ENCODE assay signal across 37 cellular contexts in genomic region chr14:93924592-93925355, GRCh38. TPM values are rescaled to one million over a fixed set of nuclear protein-coding genes. Genes with fewer than 3 reads are reported as not detected.
"Had no signal": no experiment of that assay in that cellular context is flagged by ENCODE, and none has a peak within 500 bp of the region (broad histone marks: within the 10 kb centered on the region; RNA-seq: fewer than 3 reads in every experiment).

No MANE protein-coding gene starts in this region.

- H3K36me3 Mint-ChIP-seq: activated naive CD8-positive, alpha-beta T cell treated with anti-CD3 and anti-CD28 coated beads for 36 hours had no signal

- H3K9me3 ChIP-seq: adrenal gland, body of pancreas, breast epithelium, gastrocnemius medialis had no signal

- H3K27ac ChIP-seq: adrenal gland, body of pancreas, cardiac muscle cell, coronary artery, foreskin keratinocyte, heart left ventricle, WERI-Rb-1 had no signal

- H3K9me3 Mint-ChIP-seq: activated B cell treated with CpG ODN at 0.5 μM for 24 hours; activated naive CD8-positive, alpha-beta T cell treated with anti-CD3 and anti-CD28 coated beads for 36 hours; activated naive CD8-positive, alpha-beta T cell treated with anti-CD3 and anti-CD28 coated beads, Interleukin-2, amount 50 U/mL, for 24 hours; activated T-helper 17 cell treated with anti-CD3 and anti-CD28 coated beads, Interleukin-2, amount 50 U/mL, for 72 hours; dendritic cell treated with granulocyte-macrophage colony-stimulating factor and Interleukin-4, amounts not matched to agents 40 ng/mL and 50 ng/mL, for 4 days; endodermal cell had no signal

- H3K4me1 Mint-ChIP-seq: activated B cell treated with CpG ODN at 0.5 μM for 24 hours; activated naive CD8-positive, alpha-beta T cell treated with anti-CD3 and anti-CD28 coated beads for 36 hours; activated naive CD8-positive, alpha-beta T cell treated with anti-CD3 and anti-CD28 coated beads, Interleukin-2, amount 50 U/mL, for 24 hours; activated T-helper 17 cell treated with anti-CD3 and anti-CD28 coated beads, Interleukin-2, amount 50 U/mL, for 72 hours; endodermal cell had no signal

- H3K4me3 Mint-ChIP-seq: activated B cell treated with CpG ODN at 0.5 μM for 24 hours; activated CD8-positive, alpha-beta T cell treated with anti-CD3 and anti-CD28 coated beads for 36 hours; activated naive CD8-positive, alpha-beta T cell treated with anti-CD3 and anti-CD28 coated beads for 36 hours; activated naive CD8-positive, alpha-beta T cell treated with anti-CD3 and anti-CD28 coated beads, Interleukin-2, amount 50 U/mL, for 24 hours; activated T-cell treated with anti-CD3 and anti-CD28 coated beads, Interleukin-2, amount 50 U/mL, for 4 hours; activated T-helper 17 cell treated with anti-CD3 and anti-CD28 coated beads, Interleukin-2, amount 50 U/mL, for 72 hours; dendritic cell treated with granulocyte-macrophage colony-stimulating factor and Interleukin-4, amounts not matched to agents 40 ng/mL and 50 ng/mL, for 4 days; endodermal cell had no signal

- DNase-seq: activated B cell treated with CpG ODN at 0.5 μM for 24 hours; activated CD4-positive, alpha-beta T cell treated with anti-CD3 and anti-CD28 coated beads for 48 hours; activated CD4-positive, alpha-beta T cell treated with anti-CD3 and anti-CD28 coated beads, Interleukin-2, amount 50 U/mL, for 1 hour; activated CD4-positive, alpha-beta T cell treated with anti-CD3 and anti-CD28 coated beads, Interleukin-2, amount 50 U/mL, for 48 hours; activated CD8-positive, alpha-beta memory T cell treated with anti-CD3 and anti-CD28 coated beads for 24 hours; activated CD8-positive, alpha-beta T cell treated with anti-CD3 and anti-CD28 coated beads for 36 hours; activated effector memory CD4-positive, alpha-beta T cell treated with Interleukin-2 at 50 U/mL for 16 hours; activated gamma-delta T cell treated with Interleukin-2 at 50 U/mL for 16 hours; activated naive CD4-positive, alpha-beta T cell treated with anti-CD3 and anti-CD28 coated beads, Interleukin-2, amount 50 U/mL, for 16 hours; activated naive CD4-positive, alpha-beta T cell treated with Interleukin-2 at 50 U/mL for 16 hours; activated naive CD8-positive, alpha-beta T cell treated with anti-CD3 and anti-CD28 coated beads for 36 hours; activated naive CD8-positive, alpha-beta T cell treated with anti-CD3 and anti-CD28 coated beads, Interleukin-2, amount 50 U/mL, for 24 hours; activated T-cell treated with anti-CD3 and anti-CD28 coated beads, Interleukin-2, amount 50 U/mL, for 4 hours; adrenal gland; amygdala; aorta; body of pancreas; central memory CD4-positive, alpha-beta T cell; cerebellar nuclear complex; dorsolateral prefrontal cortex; effector memory CD4-positive, alpha-beta T cell; endodermal cell; foreskin keratinocyte; gastrocnemius medialis; glutamatergic neuron; heart left ventricle; T1000; WERI-Rb-1 had no signal

- H3K27ac Mint-ChIP-seq: activated B cell treated with CpG ODN at 0.5 μM for 24 hours; activated CD8-positive, alpha-beta T cell treated with anti-CD3 and anti-CD28 coated beads for 36 hours; activated naive CD8-positive, alpha-beta T cell treated with anti-CD3 and anti-CD28 coated beads for 36 hours; activated naive CD8-positive, alpha-beta T cell treated with anti-CD3 and anti-CD28 coated beads, Interleukin-2, amount 50 U/mL, for 24 hours; activated T-helper 17 cell treated with anti-CD3 and anti-CD28 coated beads, Interleukin-2, amount 50 U/mL, for 72 hours; dendritic cell treated with granulocyte-macrophage colony-stimulating factor and Interleukin-4, amounts not matched to agents 40 ng/mL and 50 ng/mL, for 4 days; endodermal cell had no signal

- H3K4me1 ChIP-seq: adrenal gland, body of pancreas, breast epithelium, foreskin keratinocyte, heart left ventricle had no signal

- H3K27me3 Mint-ChIP-seq: activated B cell treated with CpG ODN at 0.5 μM for 24 hours; activated CD8-positive, alpha-beta T cell treated with anti-CD3 and anti-CD28 coated beads for 36 hours; activated naive CD8-positive, alpha-beta T cell treated with anti-CD3 and anti-CD28 coated beads for 36 hours; activated naive CD8-positive, alpha-beta T cell treated with anti-CD3 and anti-CD28 coated beads, Interleukin-2, amount 50 U/mL, for 24 hours; dendritic cell treated with granulocyte-macrophage colony-stimulating factor and Interleukin-4, amounts not matched to agents 40 ng/mL and 50 ng/mL, for 4 days had no signal

- H3K36me3 ChIP-seq: adrenal gland, breast epithelium, cardiac muscle cell, WERI-Rb-1 had no signal

- H3K4me3 ChIP-seq: adrenal gland, body of pancreas, breast epithelium, cardiac muscle cell, coronary artery, dorsolateral prefrontal cortex, gastrocnemius medialis, heart left ventricle had no signal

- H3K27me3 ChIP-seq: adrenal gland, body of pancreas, breast epithelium, cardiac muscle cell, dorsolateral prefrontal cortex, gastrocnemius medialis, heart left ventricle had no signal

RNA-seq across cellular contexts. Expression of gene FAM181A, which starts 2.4 kb away (rescaled TPM):
- total RNA-seq: activated B cell treated with CpG ODN at 0.5 μM for 24 hours; activated CD8-positive, alpha-beta T cell treated with anti-CD3 and anti-CD28 coated beads for 36 hours; activated naive CD8-positive, alpha-beta T cell treated with anti-CD3 and anti-CD28 coated beads for 36 hours; activated T-cell treated with anti-CD3 and anti-CD28 coated beads, Interleukin-2, amount 50 U/mL, for 4 hours; activated T-helper 17 cell treated with anti-CD3 and anti-CD28 coated beads, Interleukin-2, amount 50 U/mL, for 72 hours; adrenal gland; aorta; body of pancreas; breast epithelium; cardiac muscle cell; endodermal cell; epithelial cell of proximal tubule; esophagus mucosa; foreskin keratinocyte; gastrocnemius medialis; heart left ventricle; T-helper 1 cell treated with Interleukin-12 subunit alpha and Interleukin-12 subunit beta and Interleukin-4 antibody, amounts not matched to agents 30 ng/mL and 1 ng/mL, for 36 hours; T-helper 2 cell treated with Interferon-gamma antibody and Interleukin-4, amounts not matched to agents 100 ng/mL and 5 ng/mL, for 36 hours had no signal

RNA-seq across cellular contexts. Expression of gene ASB2, which starts 51.6 kb away (rescaled TPM):
- total RNA-seq: foreskin keratinocyte had no signal
